In genomic region chr1:121238384-121238783, GRCh38 we compare ENCODE assay signal across 9 cellular contexts. TPM values are rescaled to one million over a fixed set of nuclear protein-coding genes. Genes with fewer than 3 reads are reported as not detected.
DNase-seq lines count a peak whose midpoint lies in the region; ATAC-seq and TF ChIP-seq lines count a peak whose summit lies in the region.
"Not testable (repeated sequence)": the region's sequence is repeated elsewhere in the genome, so short reads cannot be mapped to it uniquely, and the experiment has no call there.
"Had no signal": no experiment of that assay in that cellular context is flagged by ENCODE, and none has a peak within 500 bp of the region (broad histone marks: within the 10 kb centered on the region; RNA-seq: fewer than 3 reads in every experiment).

No MANE protein-coding gene starts in this region.

- H3K9me3 Mint-ChIP-seq in CD4-positive, CD25-positive, alpha-beta regulatory T cell; activated CD8-positive, alpha-beta T cell treated with anti-CD3 and anti-CD28 coated beads for 36 hours; memory B cell: not testable (repeated sequence)

- H3K27me3 ChIP-seq in CD4-positive, CD25-positive, alpha-beta regulatory T cell (ENCODE audit: control insufficient read depth, insufficient read depth, low read length): not testable (repeated sequence)

- not testable (repeated sequence) for H3K27ac ChIP-seq in CD4-positive, CD25-positive, alpha-beta regulatory T cell (ENCODE audit: insufficient read depth, low read length, poor library complexity, severe bottlenecking)

- POLR2A ChIA-PET in activated CD8-positive, alpha-beta T cell treated with anti-CD3 and anti-CD28 coated beads for 36 hours (lab: Charles Lee): not testable (repeated sequence)

- not testable (repeated sequence) for H3K36me3 ChIP-seq in CD4-positive, CD25-positive, alpha-beta regulatory T cell (ENCODE audit: control insufficient read depth, insufficient read depth, low read length)

- not testable (repeated sequence) for TF ChIP-seq CTCF in activated CD8-positive, alpha-beta T cell treated with anti-CD3 and anti-CD28 coated beads for 36 hours (IDR thresholded peaks at IDR 0.05)

- H3K4me1 Mint-ChIP-seq in CD4-positive, CD25-positive, alpha-beta regulatory T cell; activated CD8-positive, alpha-beta T cell treated with anti-CD3 and anti-CD28 coated beads for 36 hours (ENCODE audit: low read depth); memory B cell: not testable (repeated sequence)

- CTCF ChIA-PET in activated CD8-positive, alpha-beta T cell treated with anti-CD3 and anti-CD28 coated beads for 36 hours (lab: Charles Lee): not testable (repeated sequence)

- H3K4me3 ChIP-seq in CD4-positive, CD25-positive, alpha-beta regulatory T cell (ENCODE audit: low read depth, low read length): not testable (repeated sequence)

- intact Hi-C loops in activated CD8-positive, alpha-beta T cell treated with anti-CD3 and anti-CD28 coated beads for 36 hours (cut with micrococcal nuclease): not testable (repeated sequence)

- not testable (repeated sequence) for H3K4me1 ChIP-seq in CD4-positive, CD25-positive, alpha-beta regulatory T cell (ENCODE audit: control insufficient read depth, insufficient read depth, low read length, poor library complexity, severe bottlenecking)

- H3K36me3 Mint-ChIP-seq in CD4-positive, CD25-positive, alpha-beta regulatory T cell; activated CD8-positive, alpha-beta T cell treated with anti-CD3 and anti-CD28 coated beads for 36 hours (ENCODE audit: low read depth); memory B cell: not testable (repeated sequence)

- not testable (repeated sequence) for H3K9me3 ChIP-seq in CD4-positive, CD25-positive, alpha-beta regulatory T cell (ENCODE audit: control insufficient read depth in 2 of 2, low read length in 2 of 2)

- H3K4me3 Mint-ChIP-seq in CD4-positive, CD25-positive, alpha-beta regulatory T cell; activated CD8-positive, alpha-beta T cell treated with anti-CD3 and anti-CD28 coated beads for 36 hours; memory B cell: not testable (repeated sequence)

- DNase-seq in CD4-positive, CD25-positive, alpha-beta regulatory T cell: not testable (repeated sequence)
- DNase-seq in activated CD8-positive, alpha-beta T cell treated with anti-CD3 and anti-CD28 coated beads for 36 hours: peak; percentile 24
- DNase-seq in memory B cell (ENCODE audit: low spot score in 2 of 2): peak in 1 of 2 donors; percentile 20

- ATAC-seq in CD4-positive, CD25-positive, alpha-beta regulatory T cell (ENCODE audit: low read depth in 2 of 2): peak; percentile 20 to 37
- ATAC-seq in GM18907 (IDR thresholded peaks at IDR 0.05; ENCODE audit: unreplicated experiment) (peak; percentile 94), GM21360 (IDR thresholded peaks at IDR 0.05; ENCODE audit: unreplicated experiment) (peak; percentile 86), HG02610 (IDR thresholded peaks at IDR 0.05; ENCODE audit: unreplicated experiment) (peak; percentile 71), HG03045 (IDR thresholded peaks at IDR 0.05; ENCODE audit: unreplicated experiment) (peak; percentile 72), HG03442 (IDR thresholded peaks at IDR 0.05; ENCODE audit: unreplicated experiment) (peak; percentile 96), memory B cell (ENCODE audit: low read depth) (peak; percentile 88)
- ATAC-seq in activated CD8-positive, alpha-beta T cell treated with anti-CD3 and anti-CD28 coated beads for 36 hours: peak; percentile 93

- not testable (repeated sequence) for H3K27me3 Mint-ChIP-seq in CD4-positive, CD25-positive, alpha-beta regulatory T cell; activated CD8-positive, alpha-beta T cell treated with anti-CD3 and anti-CD28 coated beads for 36 hours; memory B cell

- not testable (repeated sequence) for H3K27ac Mint-ChIP-seq in CD4-positive, CD25-positive, alpha-beta regulatory T cell; activated CD8-positive, alpha-beta T cell treated with anti-CD3 and anti-CD28 coated beads for 36 hours; memory B cell

RNA-seq across cellular contexts. Expression of gene SRGAP2C, which starts 53.6 kb away (rescaled TPM):
- total RNA-seq in CD4-positive, CD25-positive, alpha-beta regulatory T cell: 31.7 TPM
- polyA plus RNA-seq in CD4-positive, CD25-positive, alpha-beta regulatory T cell: 1 to 10 TPM; 2.5 to 4.5 (median 3.7) TPM
- total RNA-seq in activated CD8-positive, alpha-beta T cell treated with anti-CD3 and anti-CD28 coated beads for 36 hours: 10 to 100 TPM; 15.3 to 17.9 TPM

RNA-seq across cellular contexts. Expression of gene FAM72B, which starts 54.2 kb away (rescaled TPM):
- total RNA-seq in CD4-positive, CD25-positive, alpha-beta regulatory T cell: 1.3 TPM
- polyA plus RNA-seq in CD4-positive, CD25-positive, alpha-beta regulatory T cell: 1 to 10 TPM in 2 of 4 donors, under 1 TPM in 2; 0.53 to 1.9 (median 0.84) TPM
- total RNA-seq in activated CD8-positive, alpha-beta T cell treated with anti-CD3 and anti-CD28 coated beads for 36 hours: 10 to 100 TPM; 28.6 to 32.1 TPM
- total RNA-seq: left ventricle myocardium inferior had no signal

Comparison
In these comparisons a context has a peak if more than half of its experiments do, and no peak if none do; other contexts are left out.
1. ATAC-seq: peak in every context shown above with its lines; median percentile 96 in HG03442; 94 in GM18907; 93 in activated CD8-positive, alpha-beta T cell treated with anti-CD3 and anti-CD28 coated beads for 36 hours; 88 in memory B cell; 86 in GM21360; 72 in HG03045; 71 in HG02610; 28 in CD4-positive, CD25-positive, alpha-beta regulatory T cell.
2. RNA of gene FAM72B, which starts 54.2 kb away (total RNA-seq): 28.6 to 32.1 TPM in activated CD8-positive, alpha-beta T cell treated with anti-CD3 and anti-CD28 coated beads for 36 hours; 1.3 TPM in CD4-positive, CD25-positive, alpha-beta regulatory T cell (single experiment); every median in the first group is over 10 times any median in the second.